11 cellular contexts compared by ENCODE assay signal in genomic region chr11:128713595-128713994, GRCh38. TPM values are rescaled to one million over a fixed set of nuclear protein-coding genes. Genes with fewer than 3 reads are reported as not detected.
DNase-seq lines count a peak whose midpoint lies in the region; ATAC-seq, FAIRE-seq and TF ChIP-seq lines count a peak whose summit lies in the region.
"Had no signal": no experiment of that assay in that cellular context is flagged by ENCODE, and none has a peak within 500 bp of the region (broad histone marks: within the 10 kb centered on the region; RNA-seq: fewer than 3 reads in every experiment).

No MANE protein-coding gene starts in this region.

- H3K4me3 ChIP-seq in left ventricle myocardium inferior = no peak overlapping the region
- H3K4me3 ChIP-seq in right cardiac atrium (ENCODE audit: low read length) = no peak overlapping the region
- H3K4me3 ChIP-seq in astrocyte (ENCODE audit: insufficient read depth, low read depth, low read length) = no peak overlapping the region
- H3K4me3 ChIP-seq in upper lobe of left lung = no peak overlapping the region

- H4K20me1 ChIP-seq in astrocyte (ENCODE audit: insufficient read depth, low read length) = no peaks in the 10 kb centered on the region

- no peaks in the 10 kb centered on the region for H3K27me3 Mint-ChIP-seq in astrocyte (ENCODE audit: low read depth, unreplicated experiment)

- H3K27me3 ChIP-seq in left ventricle myocardium inferior (ENCODE audit: low read depth) = no peaks in the 10 kb centered on the region
- no peaks in the 10 kb centered on the region for H3K27me3 ChIP-seq in right cardiac atrium (ENCODE audit: control insufficient read depth, insufficient read depth)
- no peaks in the 10 kb centered on the region for H3K27me3 ChIP-seq in astrocyte (ENCODE audit: insufficient read depth, low read length)
- no peaks in the 10 kb centered on the region for H3K27me3 ChIP-seq in upper lobe of left lung

- no peak overlapping the region for H3K4me2 ChIP-seq in astrocyte (ENCODE audit: low read length)

- H3K36me3 ChIP-seq in left ventricle myocardium inferior (no peaks in the 10 kb centered on the region), astrocyte (ENCODE audit: insufficient read depth, low read length) (no peaks in the 10 kb centered on the region), upper lobe of left lung (no peaks in the 10 kb centered on the region)

- H3K4me3 Mint-ChIP-seq in astrocyte (ENCODE audit: unreplicated experiment) = no peak overlapping the region

- H3K9ac ChIP-seq in astrocyte (ENCODE audit: low read length) = no peak overlapping the region

- H3K27ac ChIP-seq in left ventricle myocardium inferior (replicated peaks) (peak overlapping the region; percentile 86), right cardiac atrium (ENCODE audit: low read length) (no peak overlapping the region), astrocyte (ENCODE audit: low read depth, low read length) (no peak overlapping the region), upper lobe of left lung (peak overlapping the region in 3 of 4 donors; percentile 76 to 90 (median 84))

- WGBS in right cardiac atrium = 63% methylated on average over 5 of the region's 5 CpGs
- WGBS in upper lobe of left lung, 2 donors = 36 to 45% methylated on average over 5 of the region's 5 CpGs

- peaks cover 44% of the 10 kb centered on the region for H3K79me2 ChIP-seq in astrocyte (ENCODE audit: insufficient read depth, low read length)

- H3K9me3 ChIP-seq in left ventricle myocardium inferior (replicated peaks) (no peaks in the 10 kb centered on the region), right cardiac atrium (ENCODE audit: control insufficient read depth, low read length) (no peaks in the 10 kb centered on the region), astrocyte (ENCODE audit: insufficient read depth, low read depth, low read length) (no peaks in the 10 kb centered on the region), upper lobe of left lung (no peaks in the 10 kb centered on the region)

- H2AFZ ChIP-seq in astrocyte (ENCODE audit: low read depth, low read length) = no peak overlapping the region

- ATAC-seq in right cardiac atrium (no peak), upper lobe of left lung (ENCODE audit: low FRiP score in 2 of 2) (peak in 1 of 2 donors; percentile 36), HG03521 (IDR thresholded peaks at IDR 0.05; ENCODE audit: unreplicated experiment) (no peak)

- peaks cover 3% of the 10 kb centered on the region for H3K36me3 Mint-ChIP-seq in astrocyte (ENCODE audit: low read depth, unreplicated experiment)

- H3K4me1 Mint-ChIP-seq in astrocyte (ENCODE audit: low read depth, unreplicated experiment) = peaks cover 61% of the 10 kb centered on the region

- no peak for FAIRE-seq in astrocyte (lab: Jason Lieb, UNC)

- TF ChIP-seq POLR2A in upper lobe of left lung (IDR thresholded peaks at IDR 0.05) = no peak

- TF ChIP-seq CTCF in left ventricle myocardium inferior (IDR thresholded peaks at IDR 0.05; ENCODE audit: borderline replicate concordance) = no peak
- TF ChIP-seq CTCF in astrocyte (IDR thresholded peaks at IDR 0.05; ENCODE audit: insufficient read depth, low read depth, low read length) = no peak
- no peak for TF ChIP-seq CTCF in upper lobe of left lung (IDR thresholded peaks at IDR 0.05)

- H3K4me1 ChIP-seq in left ventricle myocardium inferior (peaks cover 95% of the 10 kb centered on the region), right cardiac atrium (ENCODE audit: control insufficient read depth, insufficient read depth, low read length) (peaks cover 9% of the 10 kb centered on the region), astrocyte (ENCODE audit: insufficient read depth, low read length) (peaks cover 68% of the 10 kb centered on the region), upper lobe of left lung (peaks cover 53 to 73% (median 68%) of the 10 kb centered on the region in 4 donors)

- intact Hi-C loops in left ventricle myocardium inferior (cut with micrococcal nuclease) = no loop called here
- intact Hi-C loops in right cardiac atrium (cut with DNase I) = no loop called here

- no peak for TF ChIP-seq EP300 in upper lobe of left lung (IDR thresholded peaks at IDR 0.05)

- H3K27ac Mint-ChIP-seq in astrocyte (ENCODE audit: unreplicated experiment) = no peak overlapping the region

- H3K9me3 Mint-ChIP-seq in astrocyte (ENCODE audit: unreplicated experiment) = no peaks in the 10 kb centered on the region

- no peak for DNase-seq in left ventricle myocardium inferior
- no peak for DNase-seq in right cardiac atrium
- peak; percentile 91 for DNase-seq in M059J (ENCODE audit: low read depth)
- peak; percentile 35 for DNase-seq in astrocyte (ENCODE audit: low read depth)
- DNase-seq in upper lobe of left lung = no peak
- DNase-seq in hepatic stellate cell (ENCODE audit: low spot score) = no peak
- DNase-seq in A172 (ENCODE audit: low spot score) = no peak
- DNase-seq: activated CD4-positive, alpha-beta T cell treated with anti-CD3 and anti-CD28 coated beads for 1 hour; Calu3; NCI-H446 had no signal

RNA-seq across cellular contexts. Expression of gene FLI1, which starts 19.7 kb away (rescaled TPM):
- 16.4 TPM for total RNA-seq in left ventricle myocardium inferior
- 10 to 100 TPM; 14.9 to 22.3 (median 17.2) TPM for total RNA-seq in right cardiac atrium
- polyA plus RNA-seq in right cardiac atrium = 12.4 TPM
- 9.6 and 12.0 TPM in 2 replicates for total RNA-seq in M059J (2014; rRNA removed; shearing (Covaris generic))
- 15.0 and 15.6 TPM in 2 replicates for total RNA-seq in astrocyte
- total RNA-seq in upper lobe of left lung = 10 to 100 TPM; 36.3 to 80.1 (median 54.4) TPM
- total RNA-seq in A172 (2014; rRNA removed; shearing (Covaris generic)) = 3.6 and 6.1 TPM in 2 replicates

Comparison
In these comparisons a context has a peak if more than half of its experiments do, and no peak if none do; other contexts are left out.
1. H3K27ac ChIP-seq: peak in left ventricle myocardium inferior (single experiment) and upper lobe of left lung (3 of 4); none in right cardiac atrium (single experiment) and astrocyte (single experiment).
2. DNase-seq: peak in M059J (single experiment) and astrocyte (single experiment); none in left ventricle myocardium inferior (single experiment), right cardiac atrium (0 of 3), upper lobe of left lung (0 of 2), hepatic stellate cell (single experiment) and A172 (single experiment).